ENCODE assay signal across 20 cellular contexts in the genomic region with DNA sequence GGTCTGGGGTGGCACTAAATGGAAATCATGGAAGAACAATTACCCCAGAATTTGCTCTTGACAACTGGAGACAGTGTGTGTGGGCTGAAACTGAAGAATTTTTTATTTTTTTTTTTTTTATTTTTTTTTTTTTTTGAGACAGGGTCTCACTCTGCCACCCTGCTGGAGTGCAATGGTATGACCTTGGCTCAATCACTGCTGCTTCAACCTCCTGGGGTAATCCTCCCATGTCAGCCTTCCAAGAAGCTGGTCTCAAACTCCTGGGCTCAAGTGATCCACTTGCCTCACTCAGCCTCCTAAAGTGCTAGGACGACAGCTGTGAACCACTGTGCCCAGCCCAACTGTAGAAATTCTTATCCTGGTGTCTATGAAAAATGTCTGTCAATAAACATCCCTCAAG.
DNase-seq lines count a peak whose midpoint lies in the region; ATAC-seq and TF ChIP-seq lines count a peak whose summit lies in the region.
"Had no signal": no experiment of that assay in that cellular context is flagged by ENCODE, and none has a peak within 500 bp of the region (broad histone marks: within the 10 kb centered on the region; RNA-seq: fewer than 3 reads in every experiment).

No MANE protein-coding gene starts in this region.

- H3K36me3 ChIP-seq in KMS-11 (ENCODE audit: insufficient read depth) = no peaks in the 10 kb centered on the region
- H3K36me3 ChIP-seq in neuronal stem cell (replicated peaks in 1 of 2; ENCODE audit: control insufficient read depth in 2 of 2, insufficient read depth in 2 of 2, low read length in 2 of 2) = no peaks in the 10 kb centered on the region
- H3K36me3 ChIP-seq: cardiac muscle cell, right atrium auricular region had no signal

- no peaks in the 10 kb centered on the region for H3K27me3 ChIP-seq in KMS-11 (ENCODE audit: insufficient read depth, low read depth)
- H3K27me3 ChIP-seq in neuronal stem cell (ENCODE audit: control insufficient read depth in 3 of 3, insufficient read depth in 3 of 3, low read depth in 1 of 3, low read length in 3 of 3) = no peaks in the 10 kb centered on the region
- H3K27me3 ChIP-seq: cardiac muscle cell, right atrium auricular region had no signal

- no peak for DNase-seq in activated CD8-positive, alpha-beta T cell treated with anti-CD3 and anti-CD28 coated beads for 36 hours
- no peak for DNase-seq in activated CD8-positive, alpha-beta T cell treated with anti-CD3 and anti-CD28 coated beads, Interleukin-2, amount 10 ng/mL, durations not matched to agents 7 days and 5 days
- DNase-seq in activated naive CD8-positive, alpha-beta T cell treated with anti-CD3 and anti-CD28 coated beads, Interleukin-2, amount 50 U/mL, for 24 hours = no peak
- DNase-seq in stimulated activated effector memory CD8-positive, alpha-beta T cell treated with anti-CD3 and anti-CD28 coated beads, Interleukin-12 subunit alpha, Interleukin-12 subunit beta, amount 100 ng/mL, for 72 hours (ENCODE audit: low spot score in 2 of 2) = no peak
- DNase-seq in neuronal stem cell (ENCODE audit: low spot score) (no peak), mesothelial cell of epicardium (ENCODE audit: low spot score in 2 of 2, unreplicated experiment in 2 of 2) (no peak)
- DNase-seq: dorsolateral prefrontal cortex; foreskin fibroblast; GF-D8; MM.1S; NCI-H1436 treated with DMSO at 0.1 percent for 48 hours; NCI-H526; occipital lobe; stimulated activated CD4-positive, alpha-beta T cell treated with anti-CD3 and anti-CD28 coated beads, Interleukin-4, amount 100 ng/mL, for 4 hours had no signal

- peak overlapping the region; percentile 25 for H3K4me2 ChIP-seq in KMS-11
- H3K4me2 ChIP-seq in neuronal stem cell (ENCODE audit: insufficient read depth, low read length, poor library complexity, severe bottlenecking) = no peak overlapping the region

- peak overlapping the region; percentile 33; the same call in 1 of the 2 replicates for H3K27ac ChIP-seq in KMS-11
- H3K27ac ChIP-seq in neuronal stem cell (replicated peaks; ENCODE audit: low read length) = no peak overlapping the region
- H3K27ac ChIP-seq: C4-2B, cardiac muscle cell, right atrium auricular region, RWPE1 had no signal

- H3K27ac Mint-ChIP-seq in activated CD8-positive, alpha-beta T cell treated with anti-CD3 and anti-CD28 coated beads for 36 hours = peak overlapping the region; percentile 71
- no peak overlapping the region for H3K27ac Mint-ChIP-seq in activated CD8-positive, alpha-beta T cell treated with anti-CD3 and anti-CD28 coated beads, Interleukin-2, amount 10 ng/mL, durations not matched to agents 7 days and 5 days
- H3K27ac Mint-ChIP-seq in activated naive CD8-positive, alpha-beta T cell treated with anti-CD3 and anti-CD28 coated beads, Interleukin-2, amount 50 U/mL, for 24 hours = peak overlapping the region; percentile 59
- H3K27ac Mint-ChIP-seq in stimulated activated effector memory CD8-positive, alpha-beta T cell treated with anti-CD3 and anti-CD28 coated beads, Interleukin-12 subunit alpha, Interleukin-12 subunit beta, amount 100 ng/mL, for 72 hours = peak overlapping the region; percentile 65
- H3K27ac Mint-ChIP-seq in mesothelial cell of epicardium = no peak overlapping the region

- H3K9ac ChIP-seq in KMS-11 = no peak overlapping the region
- no peak overlapping the region for H3K9ac ChIP-seq in neuronal stem cell (ENCODE audit: low read depth, low read length, poor library complexity)

- H2AK5ac ChIP-seq in neuronal stem cell (ENCODE audit: low read depth, low read length) = no peak overlapping the region

- TF ChIP-seq CTCF in activated CD8-positive, alpha-beta T cell treated with anti-CD3 and anti-CD28 coated beads for 36 hours (IDR thresholded peaks at IDR 0.05) = no peak
- TF ChIP-seq CTCF in KMS-11 (conservative IDR thresholded peaks at IDR 0.05; ENCODE audit: low read depth, low read length) (no peak), mesothelial cell of epicardium (IDR thresholded peaks at IDR 0.05; ENCODE audit: unreplicated experiment) (no peak)

- H3K4me1 ChIP-seq in KMS-11 (ENCODE audit: low read depth, poor library complexity, severe bottlenecking) (peaks cover 37% of the 10 kb centered on the region), neuronal stem cell (ENCODE audit: control insufficient read depth in 2 of 2, insufficient read depth in 1 of 2, low read depth in 1 of 2, low read length in 2 of 2) (peaks cover 0 to 9% of the 10 kb centered on the region in 2 donors)
- H3K4me1 ChIP-seq: right atrium auricular region had no signal

- H3K4me3 Mint-ChIP-seq in activated CD8-positive, alpha-beta T cell treated with anti-CD3 and anti-CD28 coated beads for 36 hours = no peak overlapping the region
- H3K4me3 Mint-ChIP-seq in activated CD8-positive, alpha-beta T cell treated with anti-CD3 and anti-CD28 coated beads, Interleukin-2, amount 10 ng/mL, durations not matched to agents 7 days and 5 days = no peak overlapping the region
- no peak overlapping the region for H3K4me3 Mint-ChIP-seq in activated naive CD8-positive, alpha-beta T cell treated with anti-CD3 and anti-CD28 coated beads, Interleukin-2, amount 50 U/mL, for 24 hours
- H3K4me3 Mint-ChIP-seq in stimulated activated effector memory CD8-positive, alpha-beta T cell treated with anti-CD3 and anti-CD28 coated beads, Interleukin-12 subunit alpha, Interleukin-12 subunit beta, amount 100 ng/mL, for 72 hours = no peak overlapping the region
- H3K4me3 Mint-ChIP-seq in mesothelial cell of epicardium = no peak overlapping the region

- no peaks in the 10 kb centered on the region for H3K79me2 ChIP-seq in KMS-11 (ENCODE audit: insufficient read depth, low read depth)

- H4K20me1 ChIP-seq in KMS-11 (ENCODE audit: insufficient read depth) = no peaks in the 10 kb centered on the region

- H3K79me1 ChIP-seq in neuronal stem cell (ENCODE audit: low read depth, low read length) = no peaks in the 10 kb centered on the region

- H3K36me3 Mint-ChIP-seq in activated CD8-positive, alpha-beta T cell treated with anti-CD3 and anti-CD28 coated beads for 36 hours (ENCODE audit: low read depth) = peaks cover 14% of the 10 kb centered on the region
- peaks cover 29% of the 10 kb centered on the region for H3K36me3 Mint-ChIP-seq in activated CD8-positive, alpha-beta T cell treated with anti-CD3 and anti-CD28 coated beads, Interleukin-2, amount 10 ng/mL, durations not matched to agents 7 days and 5 days (ENCODE audit: low read depth)
- H3K36me3 Mint-ChIP-seq in activated naive CD8-positive, alpha-beta T cell treated with anti-CD3 and anti-CD28 coated beads, Interleukin-2, amount 50 U/mL, for 24 hours (ENCODE audit: low read depth) = peaks cover 12% of the 10 kb centered on the region
- H3K36me3 Mint-ChIP-seq in stimulated activated effector memory CD8-positive, alpha-beta T cell treated with anti-CD3 and anti-CD28 coated beads, Interleukin-12 subunit alpha, Interleukin-12 subunit beta, amount 100 ng/mL, for 72 hours = peaks cover 49% of the 10 kb centered on the region
- peaks cover 2% of the 10 kb centered on the region for H3K36me3 Mint-ChIP-seq in mesothelial cell of epicardium

- peaks cover 35% of the 10 kb centered on the region for H3K4me1 Mint-ChIP-seq in activated CD8-positive, alpha-beta T cell treated with anti-CD3 and anti-CD28 coated beads for 36 hours (ENCODE audit: low read depth)
- H3K4me1 Mint-ChIP-seq in activated CD8-positive, alpha-beta T cell treated with anti-CD3 and anti-CD28 coated beads, Interleukin-2, amount 10 ng/mL, durations not matched to agents 7 days and 5 days (ENCODE audit: low read depth) = peaks cover 20% of the 10 kb centered on the region
- H3K4me1 Mint-ChIP-seq in activated naive CD8-positive, alpha-beta T cell treated with anti-CD3 and anti-CD28 coated beads, Interleukin-2, amount 50 U/mL, for 24 hours = peaks cover 33% of the 10 kb centered on the region
- peaks cover 27% of the 10 kb centered on the region for H3K4me1 Mint-ChIP-seq in stimulated activated effector memory CD8-positive, alpha-beta T cell treated with anti-CD3 and anti-CD28 coated beads, Interleukin-12 subunit alpha, Interleukin-12 subunit beta, amount 100 ng/mL, for 72 hours
- peaks cover 25% of the 10 kb centered on the region for H3K4me1 Mint-ChIP-seq in mesothelial cell of epicardium

- no peak for ATAC-seq in activated CD8-positive, alpha-beta T cell treated with anti-CD3 and anti-CD28 coated beads for 36 hours
- ATAC-seq in activated CD8-positive, alpha-beta T cell treated with anti-CD3 and anti-CD28 coated beads, Interleukin-2, amount 10 ng/mL, durations not matched to agents 7 days and 5 days = no peak
- ATAC-seq in activated naive CD8-positive, alpha-beta T cell treated with anti-CD3 and anti-CD28 coated beads, Interleukin-2, amount 50 U/mL, for 24 hours = no peak
- no peak for ATAC-seq in stimulated activated effector memory CD8-positive, alpha-beta T cell treated with anti-CD3 and anti-CD28 coated beads, Interleukin-12 subunit alpha, Interleukin-12 subunit beta, amount 100 ng/mL, for 72 hours
- ATAC-seq in HG02678 (IDR thresholded peaks at IDR 0.05; ENCODE audit: unreplicated experiment) = no peak

- H2BK120ac ChIP-seq in neuronal stem cell (ENCODE audit: low read depth, low read length) = no peak overlapping the region

- no peak overlapping the region for H2BK15ac ChIP-seq in neuronal stem cell (ENCODE audit: low read length)

- H3K4ac ChIP-seq in neuronal stem cell (ENCODE audit: low read length) = no peak overlapping the region

- no peak overlapping the region for H3K14ac ChIP-seq in neuronal stem cell (ENCODE audit: low read length)

- H3K4me3 ChIP-seq in KMS-11 (IDR thresholded peaks at IDR 0.05; ENCODE audit: insufficient read depth, low read depth, low read length) (no peak overlapping the region), neuronal stem cell (ENCODE audit: low read length in 2 of 2) (no peak overlapping the region)
- H3K4me3 ChIP-seq: cardiac muscle cell, dorsolateral prefrontal cortex, right atrium auricular region had no signal

- no peak overlapping the region for H2BK12ac ChIP-seq in neuronal stem cell (ENCODE audit: low read length)

- no peak overlapping the region for H4K8ac ChIP-seq in neuronal stem cell (ENCODE audit: low read depth, low read length)

- no peaks in the 10 kb centered on the region for H3K27me3 Mint-ChIP-seq in activated CD8-positive, alpha-beta T cell treated with anti-CD3 and anti-CD28 coated beads for 36 hours
- no peaks in the 10 kb centered on the region for H3K27me3 Mint-ChIP-seq in activated CD8-positive, alpha-beta T cell treated with anti-CD3 and anti-CD28 coated beads, Interleukin-2, amount 10 ng/mL, durations not matched to agents 7 days and 5 days (ENCODE audit: low read depth)
- H3K27me3 Mint-ChIP-seq in activated naive CD8-positive, alpha-beta T cell treated with anti-CD3 and anti-CD28 coated beads, Interleukin-2, amount 50 U/mL, for 24 hours = no peaks in the 10 kb centered on the region
- H3K27me3 Mint-ChIP-seq in mesothelial cell of epicardium (ENCODE audit: low read depth) = no peaks in the 10 kb centered on the region

- CTCF ChIA-PET in activated CD8-positive, alpha-beta T cell treated with anti-CD3 and anti-CD28 coated beads for 36 hours (lab: Charles Lee) = interaction anchor here (0.9 kb wide), 1 partner anchor 50 kb away, joined by 3 read pairs; no protein-coding TSS in a partner anchor
- CTCF ChIA-PET in activated CD8-positive, alpha-beta T cell treated with anti-CD3 and anti-CD28 coated beads, Interleukin-2, amount 10 ng/mL, durations not matched to agents 7 days and 5 days (lab: Charles Lee) = interaction anchor here (1.1 kb wide), 1 partner anchor 36 kb away, joined by 3 read pairs; no protein-coding TSS in a partner anchor

- H4K91ac ChIP-seq in neuronal stem cell (ENCODE audit: low read depth, low read length, poor library complexity) = no peak overlapping the region

- H3K23ac ChIP-seq in neuronal stem cell (ENCODE audit: low read depth, low read length, poor library complexity) = no peak overlapping the region

- H3K9me3 Mint-ChIP-seq in activated CD8-positive, alpha-beta T cell treated with anti-CD3 and anti-CD28 coated beads for 36 hours = no peaks in the 10 kb centered on the region
- no peaks in the 10 kb centered on the region for H3K9me3 Mint-ChIP-seq in activated CD8-positive, alpha-beta T cell treated with anti-CD3 and anti-CD28 coated beads, Interleukin-2, amount 10 ng/mL, durations not matched to agents 7 days and 5 days (ENCODE audit: insufficient read depth)
- no peaks in the 10 kb centered on the region for H3K9me3 Mint-ChIP-seq in activated naive CD8-positive, alpha-beta T cell treated with anti-CD3 and anti-CD28 coated beads, Interleukin-2, amount 50 U/mL, for 24 hours
- no peaks in the 10 kb centered on the region for H3K9me3 Mint-ChIP-seq in stimulated activated effector memory CD8-positive, alpha-beta T cell treated with anti-CD3 and anti-CD28 coated beads, Interleukin-12 subunit alpha, Interleukin-12 subunit beta, amount 100 ng/mL, for 72 hours
- peaks cover 11% of the 10 kb centered on the region for H3K9me3 Mint-ChIP-seq in mesothelial cell of epicardium

- no peaks in the 10 kb centered on the region for H3K9me3 ChIP-seq in neuronal stem cell (replicated peaks in 1 of 2; ENCODE audit: control insufficient read depth in 2 of 2, insufficient read depth in 1 of 2, low read depth in 1 of 2, low read length in 2 of 2)
- H3K9me3 ChIP-seq: right atrium auricular region had no signal

- H2AFZ ChIP-seq in KMS-11 (ENCODE audit: low read depth) = no peak overlapping the region
- no peak overlapping the region for H2AFZ ChIP-seq in neuronal stem cell (ENCODE audit: low read length)

- no peak overlapping the region for H2BK5ac ChIP-seq in neuronal stem cell (ENCODE audit: low read length)

- POLR2A ChIA-PET in activated CD8-positive, alpha-beta T cell treated with anti-CD3 and anti-CD28 coated beads for 36 hours (lab: Charles Lee) = no interaction called here
- POLR2A ChIA-PET in activated CD8-positive, alpha-beta T cell treated with anti-CD3 and anti-CD28 coated beads, Interleukin-2, amount 10 ng/mL, durations not matched to agents 7 days and 5 days (lab: Charles Lee) = no interaction called here

- H3K18ac ChIP-seq in neuronal stem cell (ENCODE audit: low read length) = no peak overlapping the region

- intact Hi-C loops in activated CD8-positive, alpha-beta T cell treated with anti-CD3 and anti-CD28 coated beads for 36 hours (cut with micrococcal nuclease) = no loop called here

- no CpG with 5 or more reads among the region's 1 CpG for WGBS in neuronal stem cell (ENCODE audit: extremely low coverage in 2 of 2, insufficient read length in 2 of 2, insufficient replicate concordance in 1 of 2), 2 donors

Comparison
In these comparisons a context has a peak if more than half of its experiments do, and no peak if none do; other contexts are left out.
1. H3K27ac Mint-ChIP-seq: peak in activated CD8-positive, alpha-beta T cell treated with anti-CD3 and anti-CD28 coated beads for 36 hours (single experiment), activated naive CD8-positive, alpha-beta T cell treated with anti-CD3 and anti-CD28 coated beads, Interleukin-2, amount 50 U/mL, for 24 hours (single experiment) and stimulated activated effector memory CD8-positive, alpha-beta T cell treated with anti-CD3 and anti-CD28 coated beads, Interleukin-12 subunit alpha, Interleukin-12 subunit beta, amount 100 ng/mL, for 72 hours (single experiment); none in activated CD8-positive, alpha-beta T cell treated with anti-CD3 and anti-CD28 coated beads, Interleukin-2, amount 10 ng/mL, durations not matched to agents 7 days and 5 days (single experiment) and mesothelial cell of epicardium (single experiment).